Comparison of ENCODE assay signal across 8 cellular contexts in genomic region chr4:184343400-184344177, GRCh38.
DNase-seq lines count a peak whose midpoint lies in the region; ATAC-seq and TF ChIP-seq lines count a peak whose summit lies in the region.

No MANE protein-coding gene starts in this region.

- H3K9me3 Mint-ChIP-seq in activated CD4-positive, alpha-beta T cell treated with anti-CD3 and anti-CD28 coated beads, Interleukin-2, amount 10 ng/mL, durations not matched to agents 7 days and 5 days: peaks cover 4% of the 10 kb centered on the region

- intact Hi-C loops in A673 (cut with micrococcal nuclease; ENCODE audit: unreplicated experiment): no loop called here
- intact Hi-C loops in left lung (cut with DNase I): no loop called here

- peak overlapping the region; percentile 83 for H3K27ac Mint-ChIP-seq in activated CD4-positive, alpha-beta T cell treated with anti-CD3 and anti-CD28 coated beads, Interleukin-2, amount 10 ng/mL, durations not matched to agents 7 days and 5 days

- ATAC-seq in GM18858 (IDR thresholded peaks at IDR 0.05; ENCODE audit: unreplicated experiment): peak; percentile 35
- ATAC-seq in HG03139 (IDR thresholded peaks at IDR 0.05; ENCODE audit: unreplicated experiment): peak; percentile 32
- peak; percentile 88 for ATAC-seq in left lung

- POLR2A ChIA-PET in A673 (lab: Charles Lee; ENCODE audit: low non-redundant PET): no interaction called here
- POLR2A ChIA-PET in activated CD4-positive, alpha-beta T cell treated with anti-CD3 and anti-CD28 coated beads, Interleukin-2, amount 10 ng/mL, durations not matched to agents 7 days and 5 days (lab: Charles Lee): no interaction called here

- H3K27me3 ChIP-seq in A673 (replicated peaks; ENCODE audit: insufficient read depth, low read depth, low read length, poor library complexity) (no peaks in the 10 kb centered on the region), left lung (no peaks in the 10 kb centered on the region)

- H3K36me3 Mint-ChIP-seq in activated CD4-positive, alpha-beta T cell treated with anti-CD3 and anti-CD28 coated beads, Interleukin-2, amount 10 ng/mL, durations not matched to agents 7 days and 5 days (ENCODE audit: low read depth): peaks cover under 1% of the 10 kb centered on the region

- peaks cover 24% of the 10 kb centered on the region for H3K4me1 Mint-ChIP-seq in activated CD4-positive, alpha-beta T cell treated with anti-CD3 and anti-CD28 coated beads, Interleukin-2, amount 10 ng/mL, durations not matched to agents 7 days and 5 days

- H3K4me1 ChIP-seq in A673 (ENCODE audit: insufficient read depth, low read length, poor library complexity, severe bottlenecking) (peaks cover 25% of the 10 kb centered on the region), left lung (peaks cover 16 to 73% of the 10 kb centered on the region in 2 donors)

- DNase-seq in A673 (ENCODE audit: low spot score) (peak; percentile 91), NCI-H345 treated with DMSO at 0.1 percent for 48 hours (lab: John Stamatoyannopoulos, UW; ENCODE audit: unreplicated experiment) (peak; percentile 63), ecto neural progenitor cell (ENCODE audit: low spot score) (peak; percentile 78), left lung (peak in 1 of 2 donors; percentile 78)
- peak; percentile 61 for DNase-seq in activated CD4-positive, alpha-beta T cell treated with anti-CD3 and anti-CD28 coated beads, Interleukin-2, amount 10 ng/mL, durations not matched to agents 7 days and 5 days
- DNase-seq in stimulated activated CD4-positive, alpha-beta T cell treated with anti-CD3 and anti-CD28 coated beads, Interleukin-4, amount 100 ng/mL, for 24 hours: peak; percentile 47

- peak overlapping the region; percentile 76 for H3K4me3 Mint-ChIP-seq in activated CD4-positive, alpha-beta T cell treated with anti-CD3 and anti-CD28 coated beads, Interleukin-2, amount 10 ng/mL, durations not matched to agents 7 days and 5 days

- CTCF ChIA-PET in A673 (lab: Charles Lee): no interaction called here
- CTCF ChIA-PET in activated CD4-positive, alpha-beta T cell treated with anti-CD3 and anti-CD28 coated beads, Interleukin-2, amount 10 ng/mL, durations not matched to agents 7 days and 5 days (lab: Charles Lee): interaction anchor here (0.9 to 1.5 kb wide), 6 partner anchors 8 to 80 kb away, joined by 3 to 5 read pairs (median 4); no protein-coding TSS in a partner anchor

- H3K4me3 ChIP-seq in A673 (ENCODE audit: low read depth, low read length, poor library complexity, severe bottlenecking): peak overlapping the region; percentile 55
- H3K4me3 ChIP-seq in left lung: peak overlapping the region; percentile 47 to 53

- TF ChIP-seq CTCF in A673 (conservative IDR thresholded peaks at IDR 0.05; ENCODE audit: low read depth, low read length) (no peak), left lung (IDR thresholded peaks at IDR 0.05) (no peak)

- no peaks in the 10 kb centered on the region for H3K36me3 ChIP-seq in A673 (ENCODE audit: insufficient read depth, low read length, poor library complexity, severe bottlenecking)
- no peaks in the 10 kb centered on the region for H3K36me3 ChIP-seq in left lung

- H3K27ac ChIP-seq in A673 (ENCODE audit: low read depth, low read length, poor library complexity, severe bottlenecking) (peak overlapping the region; percentile 67), left lung (peak overlapping the region; percentile 75 to 99)

- H3K27me3 Mint-ChIP-seq in activated CD4-positive, alpha-beta T cell treated with anti-CD3 and anti-CD28 coated beads, Interleukin-2, amount 10 ng/mL, durations not matched to agents 7 days and 5 days: no peaks in the 10 kb centered on the region

- no peaks in the 10 kb centered on the region for H3K9me3 ChIP-seq in A673 (ENCODE audit: low read depth, low read length, poor library complexity, severe bottlenecking)
- no peaks in the 10 kb centered on the region for H3K9me3 ChIP-seq in left lung

- BruUV-seq in A673 (replicated peaks; lab: Mats Ljungman, UMichigan): TSS peak; percentile 78

Comparison
In these comparisons a context has a peak if more than half of its experiments do, and no peak if none do; other contexts are left out.
1. ATAC-seq: peak in every context shown above with its lines; median percentile 88 in left lung; 35 in GM18858; 32 in HG03139.